In genomic region chr15:98955331-98955730, GRCh38 we compare ENCODE assay signal across 18 cellular contexts. TPM values are rescaled to one million over a fixed set of nuclear protein-coding genes. Genes with fewer than 3 reads are reported as not detected.
DNase-seq lines count a peak whose midpoint lies in the region; ATAC-seq and TF ChIP-seq lines count a peak whose summit lies in the region.
"Had no signal": no experiment of that assay in that cellular context is flagged by ENCODE, and none has a peak within 500 bp of the region (broad histone marks: within the 10 kb centered on the region; RNA-seq: fewer than 3 reads in every experiment).

No MANE protein-coding gene starts in this region.

- TF ChIP-seq CTCF in VCaP (conservative IDR thresholded peaks at IDR 0.05): no peak
- TF ChIP-seq CTCF in thyroid gland (IDR thresholded peaks at IDR 0.05): no peak
- TF ChIP-seq CTCF in BE2C (IDR thresholded peaks at IDR 0.05; ENCODE audit: low read depth, low read length): no peak

- H3K27ac Mint-ChIP-seq in activated naive CD4-positive, alpha-beta T cell treated with anti-CD3 and anti-CD28 coated beads, Interleukin-2, amount 50 U/mL, for 72 hours: no peak overlapping the region
- H3K27ac Mint-ChIP-seq: activated T-helper 2 cell treated with anti-CD3 and anti-CD28 coated beads, Interferon-gamma antibody, Interleukin-2, Interleukin-4, amounts not matched to agents 10 μg/mL and 5 μg/mL and 100 μg/mL, durations not matched to agents 14 hours and 24 hours and 36 hours; CD4-positive, alpha-beta T cell; naive B cell had no signal

- H3K9me3 ChIP-seq in thyroid gland (no peaks in the 10 kb centered on the region), BE2C (no peaks in the 10 kb centered on the region)
- H3K9me3 ChIP-seq: body of pancreas had no signal

- H3K4me3 ChIP-seq in thyroid gland (replicated peaks in 1 of 3) (no peak overlapping the region), BE2C (ENCODE audit: low read depth, low read length) (no peak overlapping the region)
- H3K4me3 ChIP-seq: body of pancreas had no signal

- no peaks in the 10 kb centered on the region for H3K27me3 ChIP-seq in thyroid gland
- no peaks in the 10 kb centered on the region for H3K27me3 ChIP-seq in BE2C
- H3K27me3 ChIP-seq: body of pancreas had no signal

- no peak for TF ChIP-seq POLR2A in thyroid gland (IDR thresholded peaks at IDR 0.05)

- WGBS in thyroid gland, 2 donors: 88 to 96% methylated on average over 8 of the region's 8 CpGs

- H3K36me3 ChIP-seq in thyroid gland: peaks cover 22 to 25% of the 10 kb centered on the region in 2 donors
- peaks cover 91% of the 10 kb centered on the region for H3K36me3 ChIP-seq in BE2C

- H3K27ac ChIP-seq in VCaP: peak overlapping the region; percentile 96
- peak overlapping the region; percentile 94 to 99 (median 96) for H3K27ac ChIP-seq in thyroid gland
- H3K27ac ChIP-seq: body of pancreas had no signal

- peaks cover 12 to 32% of the 10 kb centered on the region in 2 donors for H3K36me3 Mint-ChIP-seq in activated naive CD4-positive, alpha-beta T cell treated with anti-CD3 and anti-CD28 coated beads, Interleukin-2, amount 50 U/mL, for 72 hours

- ATAC-seq in Right ventricle myocardium superior (ENCODE audit: poor library complexity): peak; percentile 32
- ATAC-seq in activated naive CD4-positive, alpha-beta T cell treated with anti-CD3 and anti-CD28 coated beads, Interleukin-2, amount 50 U/mL, for 72 hours: no peak
- ATAC-seq: body of pancreas, HCT116, HepG2 had no signal

- H3K9me3 Mint-ChIP-seq in activated naive CD4-positive, alpha-beta T cell treated with anti-CD3 and anti-CD28 coated beads, Interleukin-2, amount 50 U/mL, for 72 hours: no peaks in the 10 kb centered on the region
- H3K9me3 Mint-ChIP-seq: activated T-helper 2 cell treated with anti-CD3 and anti-CD28 coated beads, Interferon-gamma antibody, Interleukin-2, Interleukin-4, amounts not matched to agents 10 μg/mL and 5 μg/mL and 100 μg/mL, durations not matched to agents 14 hours and 24 hours and 36 hours; CD4-positive, alpha-beta T cell; naive B cell had no signal

- peak; percentile 70 for DNase-seq in Right ventricle myocardium superior
- DNase-seq in occipital lobe (lab: John Stamatoyannopoulos, UW): peak; percentile 54
- peak; percentile 29 to 47 for DNase-seq in thyroid gland
- DNase-seq in BE2C: no peak
- no peak for DNase-seq in NCI-H526 (lab: John Stamatoyannopoulos, UW)
- DNase-seq in SW480 (ENCODE audit: low spot score): no peak
- no peak for DNase-seq in activated naive CD4-positive, alpha-beta T cell treated with anti-CD3 and anti-CD28 coated beads, Interleukin-2, amount 50 U/mL, for 72 hours (ENCODE audit: low spot score in 2 of 2)
- DNase-seq: activated CD4-positive, alpha-beta T cell treated with anti-CD3 and anti-CD28 coated beads, Interleukin-2, amount 50 U/mL, for 48 hours; CD4-positive, alpha-beta T cell; naive B cell; NCI-H1105 had no signal

- peaks cover 17 to 42% of the 10 kb centered on the region in 2 donors for H3K4me1 ChIP-seq in thyroid gland
- H3K4me1 ChIP-seq in BE2C: no peaks in the 10 kb centered on the region

- intact Hi-C loops in Right ventricle myocardium superior (cut with DNase I) (no loop called here), thyroid gland (cut with DNase I) (no loop called here)

RNA-seq across cellular contexts. Expression of gene PGPEP1L, which starts 52.3 kb away (rescaled TPM):
- 0.38 TPM for total RNA-seq in Right ventricle myocardium superior
- 0.47 TPM for total RNA-seq in occipital lobe
- total RNA-seq in thyroid gland: not detected
- not detected for polyA plus RNA-seq in BE2C (2012; ENCODE audit: insufficient read depth, insufficient read length, low read depth)
- not detected for total RNA-seq in activated naive CD4-positive, alpha-beta T cell treated with anti-CD3 and anti-CD28 coated beads, Interleukin-2, amount 50 U/mL, for 72 hours
- total RNA-seq: activated T-helper 2 cell treated with anti-CD3 and anti-CD28 coated beads, Interferon-gamma antibody, Interleukin-2, Interleukin-4, amounts not matched to agents 10 μg/mL and 5 μg/mL and 100 μg/mL, durations not matched to agents 14 hours and 24 hours and 36 hours; body of pancreas; CD4-positive, alpha-beta T cell; endothelial cell of umbilical vein; HepG2; NCI-H460 had no signal
- polyA plus RNA-seq: endothelial cell of umbilical vein, HepG2 had no signal

Comparison
In these comparisons a context has a peak if more than half of its experiments do, and no peak if none do; other contexts are left out.
1. DNase-seq: peak in Right ventricle myocardium superior (single experiment), occipital lobe (single experiment) and thyroid gland (2 of 2); none in BE2C (single experiment), NCI-H526 (0 of 2), SW480 (single experiment) and activated naive CD4-positive, alpha-beta T cell treated with anti-CD3 and anti-CD28 coated beads, Interleukin-2, amount 50 U/mL, for 72 hours (0 of 2).